8 cellular contexts compared by ENCODE assay signal in genomic region chr14:73850940-73851339, GRCh38. TPM values are rescaled to one million over a fixed set of nuclear protein-coding genes. Genes with fewer than 3 reads are reported as not detected.
DNase-seq lines count a peak whose midpoint lies in the region; ATAC-seq, FAIRE-seq and TF ChIP-seq lines count a peak whose summit lies in the region.

No MANE protein-coding gene starts in this region.

- intact Hi-C loops in natural killer cell (cut with micrococcal nuclease): no loop called here

- no peak for ATAC-seq in effector memory CD8-positive, alpha-beta T cell (replicated peaks)
- ATAC-seq in natural killer cell (no peak), HG02642 (IDR thresholded peaks at IDR 0.05; ENCODE audit: poor library complexity, unreplicated experiment) (no peak)

- H3K9me3 Mint-ChIP-seq in effector memory CD8-positive, alpha-beta T cell: no peaks in the 10 kb centered on the region
- H3K9me3 Mint-ChIP-seq in natural killer cell: no peaks in the 10 kb centered on the region

- H4K20me1 ChIP-seq in OCI-LY3 (ENCODE audit: insufficient read depth, low read length): no peaks in the 10 kb centered on the region

- H3K36me3 Mint-ChIP-seq in effector memory CD8-positive, alpha-beta T cell (ENCODE audit: insufficient read depth): peaks cover 17% of the 10 kb centered on the region
- H3K36me3 Mint-ChIP-seq in natural killer cell: no peaks in the 10 kb centered on the region

- peak overlapping the region; percentile 95 for H2AFZ ChIP-seq in OCI-LY3 (ENCODE audit: low read depth, low read length)

- H3K79me2 ChIP-seq in OCI-LY3 (ENCODE audit: low read length): peaks cover 4% of the 10 kb centered on the region; the same call in 1 of the 2 replicates

- peaks cover 17 to 25% of the 10 kb centered on the region in 2 donors for H3K4me1 Mint-ChIP-seq in effector memory CD8-positive, alpha-beta T cell (ENCODE audit: low read depth in 2 of 2)
- H3K4me1 Mint-ChIP-seq in natural killer cell: peaks cover 20 to 21% of the 10 kb centered on the region in 2 donors

- H3K4me3 ChIP-seq in GM08714 (ENCODE audit: low read length) (peak overlapping the region; percentile 84; the same call in 1 of the 2 replicates), OCI-LY3 (ENCODE audit: low read length) (peak overlapping the region; percentile 90)

- peak overlapping the region; percentile 83 for H3K4me2 ChIP-seq in OCI-LY3 (ENCODE audit: low read length)

- no peaks in the 10 kb centered on the region for H3K9me3 ChIP-seq in OCI-LY3 (ENCODE audit: insufficient read depth, low read length)

- peaks cover 10% of the 10 kb centered on the region; the same call in 1 of the 2 replicates for H3K27me3 ChIP-seq in OCI-LY3 (ENCODE audit: low read depth, low read length)

- H3K27me3 Mint-ChIP-seq in effector memory CD8-positive, alpha-beta T cell: no peaks in the 10 kb centered on the region
- H3K27me3 Mint-ChIP-seq in natural killer cell (ENCODE audit: low read depth in 2 of 2): peaks cover 0 to 2% of the 10 kb centered on the region in 2 donors

- FAIRE-seq in GM12892 (lab: Jason Lieb, UNC): no peak

- H3K27ac Mint-ChIP-seq in effector memory CD8-positive, alpha-beta T cell: peak overlapping the region; percentile 96 to 97
- H3K27ac Mint-ChIP-seq in natural killer cell: peak overlapping the region; percentile 97 to 99

- no peak for TF ChIP-seq CTCF in OCI-LY3 (IDR thresholded peaks at IDR 0.05; ENCODE audit: low read depth, low read length)
- TF ChIP-seq CTCF in natural killer cell (IDR thresholded peaks at IDR 0.05): no peak

- DNase-seq in effector memory CD8-positive, alpha-beta T cell: no peak
- DNase-seq in natural killer cell (no peak), GM12892 (ENCODE audit: insufficient read length) (no peak), nucleus accumbens (lab: John Stamatoyannopoulos, UW) (no peak), NCI-H510A treated with DMSO at 0.1 percent for 48 hours (lab: John Stamatoyannopoulos, UW) (no peak)

- peaks cover 14% of the 10 kb centered on the region for H3K4me1 ChIP-seq in OCI-LY3 (ENCODE audit: low read length)

- peak overlapping the region; percentile 93 for H3K9ac ChIP-seq in OCI-LY3 (ENCODE audit: low read length)

- H3K27ac ChIP-seq in OCI-LY3 (ENCODE audit: low read length): no peak overlapping the region

- no peak for TF ChIP-seq POLR2A in GM12892 (IDR thresholded peaks at IDR 0.05; ENCODE audit: low read depth, low read length)

- H3K36me3 ChIP-seq in OCI-LY3 (replicated peaks; ENCODE audit: low read depth, low read length): no peaks in the 10 kb centered on the region

- H3K4me3 Mint-ChIP-seq in effector memory CD8-positive, alpha-beta T cell: peak overlapping the region; percentile 89 to 92
- H3K4me3 Mint-ChIP-seq in natural killer cell: peak overlapping the region; percentile 97

RNA-seq across cellular contexts. Expression of gene PTGR2, which starts 0.7 kb away (rescaled TPM):
- total RNA-seq in natural killer cell: 1 to 10 TPM in 2 of 3 donors, under 1 TPM in 1; 0.48 to 1.5 (median 1.5) TPM
- polyA plus RNA-seq in GM12892 (2012; ENCODE audit: missing spikeins): 6.6 TPM

RNA-seq across cellular contexts. Expression of gene ZNF410, which starts 35.7 kb away (rescaled TPM):
- 100 to 1,000 TPM; 111 to 118 (median 113) TPM for total RNA-seq in natural killer cell
- polyA plus RNA-seq in GM12892 (2012; ENCODE audit: missing spikeins): 27.1 TPM
